9 cellular contexts compared by ENCODE assay signal in the genomic region with DNA sequence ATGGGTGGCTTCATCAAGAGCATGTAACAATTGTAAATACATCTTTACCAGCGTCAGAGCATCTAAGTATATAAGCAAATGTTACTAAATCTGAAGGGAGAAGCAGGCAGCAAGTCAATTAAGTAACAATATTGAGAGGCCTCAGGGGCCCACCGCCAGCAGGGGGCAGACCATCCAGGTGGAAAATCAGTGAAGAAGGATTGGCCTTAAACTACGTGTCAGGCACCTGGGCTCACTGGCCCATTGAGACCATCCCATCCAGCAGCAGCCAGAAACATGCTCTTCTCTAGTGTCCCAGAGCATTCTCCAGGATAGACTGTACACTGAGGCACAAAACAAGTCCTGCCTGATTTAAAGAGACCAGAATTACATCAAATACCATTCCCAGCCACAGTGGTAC.
DNase-seq lines count a peak whose midpoint lies in the region; ATAC-seq and TF ChIP-seq lines count a peak whose summit lies in the region.
"Had no signal": no experiment of that assay in that cellular context is flagged by ENCODE, and none has a peak within 500 bp of the region (broad histone marks: within the 10 kb centered on the region; RNA-seq: fewer than 3 reads in every experiment).

No MANE protein-coding gene starts in this region.

- DNase-seq in MCF 10A (ENCODE audit: unreplicated experiment) (peak; percentile 30), mammary epithelial cell (no peak), LoVo (ENCODE audit: low spot score) (peak; percentile 16), islet precursor cell (peak; percentile 77), upper lobe of left lung (no peak), retina (no peak), SK-N-DZ (ENCODE audit: low spot score) (no peak)
- no peak for DNase-seq in activated naive CD8-positive, alpha-beta T cell treated with anti-CD3 and anti-CD28 coated beads, Interleukin-2, amount 10 ng/mL, durations not matched to agents 7 days and 5 days

- no peak overlapping the region for H3K4me2 ChIP-seq in mammary epithelial cell (ENCODE audit: insufficient read depth, low read depth, low read length)

- POLR2A ChIA-PET in MCF 10A (lab: Yijun Ruan, JAX): no interaction called here
- POLR2A ChIA-PET in activated naive CD8-positive, alpha-beta T cell treated with anti-CD3 and anti-CD28 coated beads, Interleukin-2, amount 10 ng/mL, durations not matched to agents 7 days and 5 days (lab: Charles Lee): no interaction called here

- no peak for ATAC-seq in activated naive CD8-positive, alpha-beta T cell treated with anti-CD3 and anti-CD28 coated beads, Interleukin-2, amount 10 ng/mL, durations not matched to agents 7 days and 5 days (ENCODE audit: low read depth)
- no peak for ATAC-seq in upper lobe of left lung (ENCODE audit: low FRiP score in 2 of 2)

- H3K9me3 ChIP-seq in mammary epithelial cell (replicated peaks; ENCODE audit: insufficient read depth, low read length): peaks cover 21% of the 10 kb centered on the region
- H3K9me3 ChIP-seq in upper lobe of left lung: no peaks in the 10 kb centered on the region

- H3K36me3 Mint-ChIP-seq in MCF 10A (ENCODE audit: insufficient read depth, unreplicated experiment): no peaks in the 10 kb centered on the region
- H3K36me3 Mint-ChIP-seq in activated naive CD8-positive, alpha-beta T cell treated with anti-CD3 and anti-CD28 coated beads, Interleukin-2, amount 10 ng/mL, durations not matched to agents 7 days and 5 days: peaks cover 13% of the 10 kb centered on the region

- H3K36me3 ChIP-seq in mammary epithelial cell (ENCODE audit: insufficient read depth, low read length): no peaks in the 10 kb centered on the region
- no peaks in the 10 kb centered on the region for H3K36me3 ChIP-seq in upper lobe of left lung

- no TSS peak for BruUV-seq in MCF 10A (replicated peaks; lab: Mats Ljungman, UMichigan)
- no TSS peak for BruUV-seq in mammary epithelial cell (replicated peaks; lab: Mats Ljungman, UMichigan)

- no peaks in the 10 kb centered on the region for H4K20me1 ChIP-seq in mammary epithelial cell (ENCODE audit: insufficient read depth, low read length)

- intact Hi-C loops in MCF 10A (cut with micrococcal nuclease): loop anchor here (1.0 to 2.0 kb wide), 2 partner anchors 140 to 692 kb away; no protein-coding TSS in a partner anchor
- intact Hi-C loops in mammary epithelial cell (cut with micrococcal nuclease): loop anchor here (2.0 kb wide), 1 partner anchor 692 kb away; no protein-coding TSS in a partner anchor

- H3K4me1 Mint-ChIP-seq in MCF 10A (ENCODE audit: insufficient read depth, unreplicated experiment): no peaks in the 10 kb centered on the region
- H3K4me1 Mint-ChIP-seq in activated naive CD8-positive, alpha-beta T cell treated with anti-CD3 and anti-CD28 coated beads, Interleukin-2, amount 10 ng/mL, durations not matched to agents 7 days and 5 days: peaks cover 9% of the 10 kb centered on the region

- no peak overlapping the region for H3K27ac Mint-ChIP-seq in MCF 10A (ENCODE audit: low read depth, unreplicated experiment)
- H3K27ac Mint-ChIP-seq in activated naive CD8-positive, alpha-beta T cell treated with anti-CD3 and anti-CD28 coated beads, Interleukin-2, amount 10 ng/mL, durations not matched to agents 7 days and 5 days: no peak overlapping the region
- H3K27ac Mint-ChIP-seq: dendritic cell treated with granulocyte-macrophage colony-stimulating factor and Interleukin-4, amounts not matched to agents 40 ng/mL and 50 ng/mL, for 4 days had no signal

- no peak for TF ChIP-seq EP300 in upper lobe of left lung (IDR thresholded peaks at IDR 0.05)

- H3K9ac ChIP-seq in mammary epithelial cell (ENCODE audit: insufficient read depth, low read length): no peak overlapping the region

- H3K9me3 Mint-ChIP-seq in MCF 10A (ENCODE audit: unreplicated experiment): no peaks in the 10 kb centered on the region
- peaks cover 13% of the 10 kb centered on the region for H3K9me3 Mint-ChIP-seq in activated naive CD8-positive, alpha-beta T cell treated with anti-CD3 and anti-CD28 coated beads, Interleukin-2, amount 10 ng/mL, durations not matched to agents 7 days and 5 days

- in situ Hi-C loops in mammary epithelial cell (cut with MboI; ENCODE audit: low sequenced_read_pairs in 2 of 2): no loop called here

- H3K79me2 ChIP-seq in mammary epithelial cell (ENCODE audit: insufficient read depth, low read length): no peaks in the 10 kb centered on the region

- H3K27me3 ChIP-seq in mammary epithelial cell (ENCODE audit: insufficient read depth, low read length) (no peaks in the 10 kb centered on the region), upper lobe of left lung (no peaks in the 10 kb centered on the region)

- 25% methylated on average over 3 of the region's 3 CpGs for WGBS in mammary epithelial cell (ENCODE audit: low coverage, missing lambda C conversion rate)
- WGBS in upper lobe of left lung, 2 donors: 30 to 41% methylated on average over 3 of the region's 3 CpGs

- TF ChIP-seq CTCF in MCF 10A (IDR thresholded peaks at IDR 0.05; ENCODE audit: unreplicated experiment) (peak; percentile 54), mammary epithelial cell (conservative IDR thresholded peaks at IDR 0.05 in 1 of 2, IDR thresholded peaks at IDR 0.05 in 1 of 2; ENCODE audit: extremely low read depth in 1 of 2, insufficient read depth in 1 of 2, low read depth in 1 of 2, low read length in 2 of 2) (peak in 1 of 2 donors; percentile 22), upper lobe of left lung (IDR thresholded peaks at IDR 0.05) (peak; percentile 25 to 60 (median 44))

- no peaks in the 10 kb centered on the region for H3K27me3 Mint-ChIP-seq in MCF 10A (ENCODE audit: insufficient read depth, unreplicated experiment)
- no peaks in the 10 kb centered on the region for H3K27me3 Mint-ChIP-seq in activated naive CD8-positive, alpha-beta T cell treated with anti-CD3 and anti-CD28 coated beads, Interleukin-2, amount 10 ng/mL, durations not matched to agents 7 days and 5 days
- H3K27me3 Mint-ChIP-seq: dendritic cell treated with granulocyte-macrophage colony-stimulating factor and Interleukin-4, amounts not matched to agents 40 ng/mL and 50 ng/mL, for 4 days had no signal

- H3K27ac ChIP-seq in mammary epithelial cell (ENCODE audit: insufficient read depth, low read depth, low read length) (no peak overlapping the region), upper lobe of left lung (no peak overlapping the region)

- H3K4me1 ChIP-seq in mammary epithelial cell (ENCODE audit: insufficient read depth, low read length) (no peaks in the 10 kb centered on the region), upper lobe of left lung (no peaks in the 10 kb centered on the region)

- H3K4me3 ChIP-seq in mammary epithelial cell (replicated peaks in 1 of 3; ENCODE audit: insufficient read depth in 1 of 3, low read depth in 2 of 3, low read length in 3 of 3) (no peak overlapping the region), upper lobe of left lung (no peak overlapping the region)

- CTCF ChIA-PET in MCF 10A (lab: Yijun Ruan, JAX): interaction anchor here (0.6 kb wide), 2 partner anchors 587 to 725 kb away, joined by 3 read pairs; no protein-coding TSS in a partner anchor
- CTCF ChIA-PET in mammary epithelial cell (lab: Charles Lee; ENCODE audit: low non-redundant PET): no interaction called here

- dilution Hi-C loops in mammary epithelial cell (cut with HindIII; ENCODE audit: low sequenced_read_pairs): no loop called here

- H2AFZ ChIP-seq in mammary epithelial cell (ENCODE audit: low read depth, low read length): no peak overlapping the region

- H3K4me3 Mint-ChIP-seq in MCF 10A (ENCODE audit: unreplicated experiment): no peak overlapping the region
- peak overlapping the region; percentile 14 for H3K4me3 Mint-ChIP-seq in activated naive CD8-positive, alpha-beta T cell treated with anti-CD3 and anti-CD28 coated beads, Interleukin-2, amount 10 ng/mL, durations not matched to agents 7 days and 5 days
- H3K4me3 Mint-ChIP-seq: dendritic cell treated with granulocyte-macrophage colony-stimulating factor and Interleukin-4, amounts not matched to agents 40 ng/mL and 50 ng/mL, for 4 days had no signal

- no peak for TF ChIP-seq POLR2A in upper lobe of left lung (IDR thresholded peaks at IDR 0.05)

Comparison
In these comparisons a context has a peak if more than half of its experiments do, and no peak if none do; other contexts are left out.
1. DNase-seq: peak in MCF 10A (single experiment), LoVo (single experiment) and islet precursor cell (single experiment); none in mammary epithelial cell (single experiment), activated naive CD8-positive, alpha-beta T cell treated with anti-CD3 and anti-CD28 coated beads, Interleukin-2, amount 10 ng/mL, durations not matched to agents 7 days and 5 days (single experiment), upper lobe of left lung (0 of 2), retina (single experiment) and SK-N-DZ (single experiment).